9 cellular contexts compared by ENCODE assay signal in genomic region chr5:159341914-159342313, GRCh38. TPM values are rescaled to one million over a fixed set of nuclear protein-coding genes. Genes with fewer than 3 reads are reported as not detected.
DNase-seq lines count a peak whose midpoint lies in the region; ATAC-seq and TF ChIP-seq lines count a peak whose summit lies in the region.
"Had no signal": no experiment of that assay in that cellular context is flagged by ENCODE, and none has a peak within 500 bp of the region (broad histone marks: within the 10 kb centered on the region; RNA-seq: fewer than 3 reads in every experiment).

No MANE protein-coding gene starts in this region.

- H3K9me3 ChIP-seq in left lung (peaks cover 0 to 4% of the 10 kb centered on the region in 2 donors), tibial artery (peaks cover 0 to 14% (median 9%) of the 10 kb centered on the region in 3 donors)

- peak; percentile 11 for DNase-seq in stimulated activated CD4-positive, alpha-beta T cell treated with anti-CD3 and anti-CD28 coated beads, Interleukin-12 subunit alpha, Interleukin-12 subunit beta, amount 100 ng/mL, for 4 hours
- no peak for DNase-seq in stimulated activated CD4-positive, alpha-beta T cell treated with anti-CD3 and anti-CD28 coated beads, Interleukin-4, amount 100 ng/mL, for 1 hour
- peak; percentile 83 for DNase-seq in SKM-1 (lab: John Stamatoyannopoulos, UW; ENCODE audit: unreplicated experiment)
- peak; percentile 78 for DNase-seq in astrocyte of the hippocampus (ENCODE audit: low read depth, low spot score)
- peak in 1 of 2 donors; percentile 81 for DNase-seq in left lung
- DNase-seq in tibial artery = peak; percentile 73 to 76

- H3K27ac ChIP-seq in left lung (peak overlapping the region in 1 of 2 donors; percentile 33), tibial artery (no peak overlapping the region)

- intact Hi-C loops in left lung (cut with DNase I) (no loop called here), tibial artery (cut with DNase I; ENCODE audit: low total_unique reads) (no loop called here)

- H3K4me1 ChIP-seq in left lung = peaks cover 0 to 32% of the 10 kb centered on the region in 2 donors
- H3K4me1 ChIP-seq in tibial artery = peaks cover 0 to 4% (median 0%) of the 10 kb centered on the region in 4 donors

- TF ChIP-seq CTCF in left lung (IDR thresholded peaks at IDR 0.05) = no peak
- TF ChIP-seq CTCF in tibial artery (IDR thresholded peaks at IDR 0.05) = no peak

- ATAC-seq in left lung = peak; percentile 84
- ATAC-seq in GM21786 (IDR thresholded peaks at IDR 0.05; ENCODE audit: unreplicated experiment) = no peak
- no peak for ATAC-seq in HG03095 (IDR thresholded peaks at IDR 0.05; ENCODE audit: unreplicated experiment)

- H3K27me3 ChIP-seq in left lung (no peaks in the 10 kb centered on the region), tibial artery (no peaks in the 10 kb centered on the region)

- H3K4me3 ChIP-seq in left lung (no peak overlapping the region), tibial artery (no peak overlapping the region)

- H3K36me3 ChIP-seq in left lung (no peaks in the 10 kb centered on the region), tibial artery (no peaks in the 10 kb centered on the region)

RNA-seq across cellular contexts. Expression of gene IL12B, which starts 11.6 kb away (rescaled TPM):
- total RNA-seq in left lung = not detected
- total RNA-seq: urinary bladder had no signal
